ENCODE assay signal across 31 cellular contexts in genomic region chr1:4944072-4944471, GRCh38.
"Had no signal": no experiment of that assay in that cellular context is flagged by ENCODE, and none has a peak within 500 bp of the region (broad histone marks: within the 10 kb centered on the region; RNA-seq: fewer than 3 reads in every experiment).

No MANE protein-coding gene starts in this region.

- H2AFZ ChIP-seq: PC-9 had no signal

- H3K27me3 ChIP-seq: MG63, SJCRH30 had no signal

- H3K36me3 ChIP-seq: MG63, SJCRH30 had no signal

- H3K4me2 ChIP-seq: PC-9 had no signal

- ATAC-seq: Panc1, Right ventricle myocardium inferior, SK-N-SH treated with all-trans-retinoic acid at 6 μM for 48 hours had no signal

- DNase-seq: Kasumi-1, KG1, MG63, MV-4-11, NCI-H1092, NCI-H1105, NCI-H1417 treated with DMSO at 0.1 percent for 48 hours, NCI-H1436 treated with DMSO at 0.1 percent for 48 hours, NCI-H1694 treated with DMSO at 0.1 percent for 48 hours, NCI-H187 treated with DMSO at 0.1 percent for 48 hours, NCI-H2029, NCI-H2081, NCI-H2171, NCI-H226, NCI-H446 treated with DMSO at 0.1 percent for 48 hours, NCI-H510A, NCI-H524, NCI-H526, NCI-H69, NCI-H748 treated with DMSO at 0.1 percent for 48 hours, NCI-H82, PC-9, SHP77, SIG-M5, SJCRH30 had no signal

- H3K4me1 ChIP-seq: SJCRH30 had no signal

- H3K9me3 ChIP-seq: MG63, SJCRH30 had no signal

- H3K4me3 ChIP-seq: MG63, PC-9, SJCRH30, SK-N-MC had no signal

- H3K27ac ChIP-seq: PC-9, RWPE1, SJCRH30, SK-N-MC had no signal

- FAIRE-seq: RCC 7860 had no signal
